ENCODE assay signal across 1 cellular context in genomic region chr11:33930317-33931021, GRCh38.
TF ChIP-seq lines count a peak whose summit lies in the region.

No MANE protein-coding gene starts in this region.

TF ChIP-seq in GM12878, 131 proteins besides CTCF, POLR2A, EP300 and RAD21:
- no peak for TF ChIP-seq HDGF (IDR thresholded peaks at IDR 0.05)
- no peak for TF ChIP-seq RUNX3 (IDR thresholded peaks at IDR 0.05; ENCODE audit: low read length)
- no peak for TF ChIP-seq RB1 (IDR thresholded peaks at IDR 0.05; ENCODE audit: borderline replicate concordance)
- TF ChIP-seq IKZF1 (conservative IDR thresholded peaks at IDR 0.05) = no peak
- no peak for TF ChIP-seq HCFC1 (IDR thresholded peaks at IDR 0.05; ENCODE audit: low read length)
- TF ChIP-seq GATAD2B (conservative IDR thresholded peaks at IDR 0.05; ENCODE audit: low read depth) = no peak
- TF ChIP-seq PRDM15 (CRISPR knock-in tag; IDR thresholded peaks at IDR 0.05) = no peak
- TF ChIP-seq MEF2B (IDR thresholded peaks at IDR 0.05; ENCODE audit: partially characterized antibody, poor library complexity, severe bottlenecking) = no peak
- TF ChIP-seq RFX5 (IDR thresholded peaks at IDR 0.05; ENCODE audit: low read depth, low read length) = no peak
- TF ChIP-seq PAX5 (IDR thresholded peaks at IDR 0.05; ENCODE audit: borderline replicate concordance, low read depth, low read length) = no peak
